Comparison of ENCODE assay signal across 14 cellular contexts in genomic region chr2:234373791-234374508, GRCh38.
DNase-seq lines count a peak whose midpoint lies in the region; ATAC-seq lines count a peak whose summit lies in the region.
"Had no signal": no experiment of that assay in that cellular context is flagged by ENCODE, and none has a peak within 500 bp of the region (broad histone marks: within the 10 kb centered on the region; RNA-seq: fewer than 3 reads in every experiment).

No MANE protein-coding gene starts in this region.

- no peaks in the 10 kb centered on the region for H3K9me3 ChIP-seq in esophagus (ENCODE audit: control insufficient read depth in 2 of 2, insufficient read depth in 1 of 2, low read depth in 1 of 2, low read length in 1 of 2)
- H3K9me3 ChIP-seq: esophagus muscularis mucosa had no signal

- WGBS in esophagus, 2 donors, result 78 to 81% methylated on average over 13 of the region's 13 CpGs

- peak overlapping the region; percentile 79 to 93 for H3K27ac ChIP-seq in esophagus (ENCODE audit: low read depth in 2 of 2, low read length in 1 of 2)
- H3K27ac ChIP-seq: esophagus muscularis mucosa had no signal

- no peaks in the 10 kb centered on the region for H3K27me3 ChIP-seq in esophagus (ENCODE audit: control insufficient read depth in 1 of 2, insufficient read depth in 2 of 2, low read length in 2 of 2)

- peaks cover 4% of the 10 kb centered on the region for H3K9me3 Mint-ChIP-seq in activated T-helper 1 cell treated with anti-CD3 and anti-CD28 coated beads, Interleukin-12 subunit alpha, Interleukin-12 subunit beta, Interleukin-2, Interleukin-4 antibody, amounts not matched to agents 30 ng/mL and 10 ng/mL and 1 ng/mL, durations not matched to agents 14 hours and 24 hours and 36 hours
- H3K9me3 Mint-ChIP-seq: activated B cell treated with CpG ODN at 0.5 μM for 24 hours had no signal

- H3K4me1 Mint-ChIP-seq in activated T-helper 1 cell treated with anti-CD3 and anti-CD28 coated beads, Interleukin-12 subunit alpha, Interleukin-12 subunit beta, Interleukin-2, Interleukin-4 antibody, amounts not matched to agents 30 ng/mL and 10 ng/mL and 1 ng/mL, durations not matched to agents 14 hours and 24 hours and 36 hours (ENCODE audit: low read depth), result peaks cover 67% of the 10 kb centered on the region

- DNase-seq in stimulated activated CD4-positive, alpha-beta T cell treated with anti-CD3 and anti-CD28 coated beads, Interleukin-1b, Interleukin-23, amount 100 ng/mL, for 48 hours, result peak; percentile 17
- no peak for DNase-seq in stimulated activated CD4-positive, alpha-beta T cell treated with anti-CD3 and anti-CD28 coated beads, Interleukin-12 subunit alpha, Interleukin-12 subunit beta, amount 100 ng/mL, for 4 hours
- DNase-seq in activated T-helper 1 cell treated with anti-CD3 and anti-CD28 coated beads, Interleukin-12 subunit alpha, Interleukin-12 subunit beta, Interleukin-2, Interleukin-4 antibody, amounts not matched to agents 30 ng/mL and 10 ng/mL and 1 ng/mL, durations not matched to agents 14 hours and 24 hours and 36 hours (ENCODE audit: low spot score), result no peak
- DNase-seq in superior temporal gyrus (ENCODE audit: extremely low spot score) (no peak), putamen (ENCODE audit: low spot score) (no peak)
- DNase-seq: activated B cell treated with CpG ODN at 0.5 μM for 24 hours, KG1, left ventricle myocardium superior, NCI-H1092 treated with DMSO at 0.1 percent for 48 hours, NCI-H510A treated with DMSO at 0.1 percent for 48 hours had no signal

- H3K4me3 Mint-ChIP-seq in activated T-helper 1 cell treated with anti-CD3 and anti-CD28 coated beads, Interleukin-12 subunit alpha, Interleukin-12 subunit beta, Interleukin-2, Interleukin-4 antibody, amounts not matched to agents 30 ng/mL and 10 ng/mL and 1 ng/mL, durations not matched to agents 14 hours and 24 hours and 36 hours, result peak overlapping the region; percentile 41
- H3K4me3 Mint-ChIP-seq: activated B cell treated with CpG ODN at 0.5 μM for 24 hours had no signal

- peaks cover 6% of the 10 kb centered on the region for H3K36me3 Mint-ChIP-seq in activated T-helper 1 cell treated with anti-CD3 and anti-CD28 coated beads, Interleukin-12 subunit alpha, Interleukin-12 subunit beta, Interleukin-2, Interleukin-4 antibody, amounts not matched to agents 30 ng/mL and 10 ng/mL and 1 ng/mL, durations not matched to agents 14 hours and 24 hours and 36 hours (ENCODE audit: low read depth)

- intact Hi-C loops in activated T-helper 1 cell treated with anti-CD3 and anti-CD28 coated beads, Interleukin-12 subunit alpha, Interleukin-12 subunit beta, Interleukin-2, Interleukin-4 antibody, amounts not matched to agents 30 ng/mL and 10 ng/mL and 1 ng/mL, durations not matched to agents 14 hours and 24 hours and 36 hours (cut with micrococcal nuclease), result loop anchor here (5.0 kb wide), 1 partner anchor 52 kb away; no protein-coding TSS in a partner anchor

- no peaks in the 10 kb centered on the region for H3K36me3 ChIP-seq in esophagus (ENCODE audit: control insufficient read depth in 2 of 2, insufficient read depth in 2 of 2, low read length in 1 of 2)
- H3K36me3 ChIP-seq: esophagus muscularis mucosa had no signal

- H3K4me1 ChIP-seq in esophagus (ENCODE audit: control insufficient read depth in 2 of 2, insufficient read depth in 2 of 2, low read length in 1 of 2), result peaks cover 2 to 6% of the 10 kb centered on the region in 2 donors

- no peak for ATAC-seq in GM19397 (IDR thresholded peaks at IDR 0.05; ENCODE audit: unreplicated experiment)
- ATAC-seq: left ventricle myocardium superior, right cardiac atrium had no signal

- peak overlapping the region; percentile 76 for H3K27ac Mint-ChIP-seq in activated T-helper 1 cell treated with anti-CD3 and anti-CD28 coated beads, Interleukin-12 subunit alpha, Interleukin-12 subunit beta, Interleukin-2, Interleukin-4 antibody, amounts not matched to agents 30 ng/mL and 10 ng/mL and 1 ng/mL, durations not matched to agents 14 hours and 24 hours and 36 hours
- H3K27ac Mint-ChIP-seq: activated B cell treated with CpG ODN at 0.5 μM for 24 hours had no signal

- peak overlapping the region in 1 of 2 donors; percentile 37 for H3K4me3 ChIP-seq in esophagus (ENCODE audit: low read depth in 1 of 2, low read length in 2 of 2)
- H3K4me3 ChIP-seq: esophagus muscularis mucosa had no signal

- no peaks in the 10 kb centered on the region for H3K27me3 Mint-ChIP-seq in activated T-helper 1 cell treated with anti-CD3 and anti-CD28 coated beads, Interleukin-12 subunit alpha, Interleukin-12 subunit beta, Interleukin-2, Interleukin-4 antibody, amounts not matched to agents 30 ng/mL and 10 ng/mL and 1 ng/mL, durations not matched to agents 14 hours and 24 hours and 36 hours (ENCODE audit: insufficient read depth)
